Comparison of ENCODE assay signal across 36 cellular contexts in genomic region chr10:1980459-1980858, GRCh38.
"Had no signal": no experiment of that assay in that cellular context is flagged by ENCODE, and none has a peak within 500 bp of the region (broad histone marks: within the 10 kb centered on the region; RNA-seq: fewer than 3 reads in every experiment).

No MANE protein-coding gene starts in this region.

- H3K9me3 Mint-ChIP-seq: activated naive CD4-positive, alpha-beta T cell treated with anti-CD3 and anti-CD28 coated beads, Interleukin-2, amount 10 ng/mL, durations not matched to agents 7 days and 5 days; activated T-cell treated with anti-CD3 and anti-CD28 coated beads, Interleukin-2, amount 50 U/mL, for 24 hours; activated T-cell treated with anti-CD3 and anti-CD28 coated beads, Interleukin-2, amount 50 U/mL, for 72 hours; activated T-helper 2 cell treated with anti-CD3 and anti-CD28 coated beads, Interferon-gamma antibody, Interleukin-2, Interleukin-4, amounts not matched to agents 10 μg/mL and 5 μg/mL and 100 μg/mL, durations not matched to agents 14 hours and 24 hours and 36 hours; central memory CD8-positive, alpha-beta T cell had no signal

- H3K4me1 ChIP-seq: adrenal gland, ascending aorta, body of pancreas, breast epithelium had no signal

- H3K27ac Mint-ChIP-seq: activated naive CD4-positive, alpha-beta T cell treated with anti-CD3 and anti-CD28 coated beads for 36 hours; activated naive CD4-positive, alpha-beta T cell treated with anti-CD3 and anti-CD28 coated beads, Interleukin-2, amount 10 ng/mL, durations not matched to agents 7 days and 5 days; activated naive CD4-positive, alpha-beta T cell treated with anti-CD3 and anti-CD28 coated beads, Interleukin-2, amount 50 U/mL, for 24 hours; activated naive CD4-positive, alpha-beta T cell treated with anti-CD3 and anti-CD28 coated beads, Interleukin-2, amount 50 U/mL, for 72 hours; activated naive CD8-positive, alpha-beta T cell; activated naive CD8-positive, alpha-beta T cell treated with anti-CD3 and anti-CD28 coated beads for 36 hours; activated naive CD8-positive, alpha-beta T cell treated with anti-CD3 and anti-CD28 coated beads, Interleukin-2, amount 10 ng/mL, durations not matched to agents 7 days and 5 days; activated naive CD8-positive, alpha-beta T cell treated with anti-CD3 and anti-CD28 coated beads, Interleukin-2, amount 50 U/mL, for 24 hours; activated T-cell treated with anti-CD3 and anti-CD28 coated beads, Interleukin-2, amount 50 U/mL, for 24 hours; activated T-cell treated with anti-CD3 and anti-CD28 coated beads, Interleukin-2, amount 50 U/mL, for 72 hours; activated T-helper 1 cell treated with anti-CD3 and anti-CD28 coated beads, Interleukin-12 subunit alpha, Interleukin-12 subunit beta, Interleukin-2, Interleukin-4 antibody, amounts not matched to agents 30 ng/mL and 10 ng/mL and 1 ng/mL, durations not matched to agents 14 hours and 24 hours and 36 hours; activated T-helper 17 cell treated with anti-CD3 and anti-CD28 coated beads, Interleukin-2, amount 50 U/mL, for 72 hours; activated T-helper 2 cell treated with anti-CD3 and anti-CD28 coated beads, Interferon-gamma antibody, Interleukin-2, Interleukin-4, amounts not matched to agents 10 μg/mL and 5 μg/mL and 100 μg/mL, durations not matched to agents 14 hours and 24 hours and 36 hours; brain had no signal

- H3K27me3 ChIP-seq: adrenal gland, ascending aorta, body of pancreas, brain microvascular endothelial cell, breast epithelium, cardiac muscle cell had no signal

- DNase-seq: activated effector memory CD4-positive, alpha-beta T cell treated with anti-CD3 and anti-CD28 coated beads, Interleukin-2, amount 50 U/mL, for 16 hours; activated effector memory CD4-positive, alpha-beta T cell treated with Interleukin-2 at 50 U/mL for 16 hours; activated gamma-delta T cell; activated gamma-delta T cell treated with Interleukin-2 at 50 U/mL for 16 hours; activated naive CD4-positive, alpha-beta T cell; activated naive CD4-positive, alpha-beta T cell treated with anti-CD3 and anti-CD28 coated beads for 36 hours; activated naive CD4-positive, alpha-beta T cell treated with anti-CD3 and anti-CD28 coated beads, Interleukin-2, amount 10 ng/mL, durations not matched to agents 7 days and 5 days; activated naive CD4-positive, alpha-beta T cell treated with anti-CD3 and anti-CD28 coated beads, Interleukin-2, amount 50 U/mL, for 16 hours; activated naive CD4-positive, alpha-beta T cell treated with Interleukin-2 at 50 U/mL for 16 hours; activated naive CD8-positive, alpha-beta T cell treated with anti-CD3 and anti-CD28 coated beads for 36 hours; activated naive CD8-positive, alpha-beta T cell treated with anti-CD3 and anti-CD28 coated beads, Interleukin-2, amount 10 ng/mL, durations not matched to agents 7 days and 5 days; activated naive CD8-positive, alpha-beta T cell treated with anti-CD3 and anti-CD28 coated beads, Interleukin-2, amount 50 U/mL, for 24 hours; activated T-cell treated with anti-CD3 and anti-CD28 coated beads, Interleukin-2, amount 50 U/mL, for 24 hours; activated T-cell treated with anti-CD3 and anti-CD28 coated beads, Interleukin-2, amount 50 U/mL, for 4 hours; activated T-cell treated with anti-CD3 and anti-CD28 coated beads, Interleukin-2, amount 50 U/mL, for 48 hours; activated T-cell treated with anti-CD3 and anti-CD28 coated beads, Interleukin-2, amount 50 U/mL, for 72 hours; adrenal gland; amniotic stem cell; amygdala; anterior cingulate cortex; aorta; body of pancreas; brain microvascular endothelial cell; central memory CD4-positive, alpha-beta T cell; cerebellar nuclear complex had no signal

- H3K4me1 Mint-ChIP-seq: activated naive CD4-positive, alpha-beta T cell treated with anti-CD3 and anti-CD28 coated beads, Interleukin-2, amount 10 ng/mL, durations not matched to agents 7 days and 5 days; activated naive CD8-positive, alpha-beta T cell treated with anti-CD3 and anti-CD28 coated beads for 36 hours; activated naive CD8-positive, alpha-beta T cell treated with anti-CD3 and anti-CD28 coated beads, Interleukin-2, amount 10 ng/mL, durations not matched to agents 7 days and 5 days; activated T-helper 17 cell treated with anti-CD3 and anti-CD28 coated beads, Interleukin-2, amount 50 U/mL, for 72 hours; brain; central memory CD8-positive, alpha-beta T cell had no signal

- ATAC-seq: activated naive CD4-positive, alpha-beta T cell treated with anti-CD3 and anti-CD28 coated beads, Interleukin-2, amount 50 U/mL, for 72 hours; activated naive CD8-positive, alpha-beta T cell treated with anti-CD3 and anti-CD28 coated beads, Interleukin-2, amount 50 U/mL, for 24 hours; activated T-cell treated with anti-CD3 and anti-CD28 coated beads, Interleukin-2, amount 50 U/mL, for 4 hours; activated T-cell treated with anti-CD3 and anti-CD28 coated beads, Interleukin-2, amount 50 U/mL, for 72 hours; activated T-helper 17 cell treated with anti-CD3 and anti-CD28 coated beads, Interleukin-2, amount 50 U/mL, for 72 hours; body of pancreas had no signal

- H3K36me3 Mint-ChIP-seq: activated naive CD4-positive, alpha-beta T cell treated with anti-CD3 and anti-CD28 coated beads, Interleukin-2, amount 10 ng/mL, durations not matched to agents 7 days and 5 days; activated naive CD4-positive, alpha-beta T cell treated with anti-CD3 and anti-CD28 coated beads, Interleukin-2, amount 50 U/mL, for 72 hours; activated naive CD8-positive, alpha-beta T cell; activated naive CD8-positive, alpha-beta T cell treated with anti-CD3 and anti-CD28 coated beads for 36 hours; activated naive CD8-positive, alpha-beta T cell treated with anti-CD3 and anti-CD28 coated beads, Interleukin-2, amount 10 ng/mL, durations not matched to agents 7 days and 5 days; brain had no signal

- H3K9me3 ChIP-seq: adrenal gland, ascending aorta, body of pancreas had no signal

- H3K27me3 Mint-ChIP-seq: activated naive CD4-positive, alpha-beta T cell treated with anti-CD3 and anti-CD28 coated beads, Interleukin-2, amount 10 ng/mL, durations not matched to agents 7 days and 5 days; activated naive CD4-positive, alpha-beta T cell treated with anti-CD3 and anti-CD28 coated beads, Interleukin-2, amount 50 U/mL, for 24 hours; activated naive CD8-positive, alpha-beta T cell treated with anti-CD3 and anti-CD28 coated beads for 36 hours; activated naive CD8-positive, alpha-beta T cell treated with anti-CD3 and anti-CD28 coated beads, Interleukin-2, amount 10 ng/mL, durations not matched to agents 7 days and 5 days had no signal

- H3K36me3 ChIP-seq: adrenal gland, ascending aorta, brain microvascular endothelial cell, breast epithelium, cardiac muscle cell had no signal

- H3K4me3 Mint-ChIP-seq: activated naive CD4-positive, alpha-beta T cell treated with anti-CD3 and anti-CD28 coated beads for 36 hours; activated naive CD4-positive, alpha-beta T cell treated with anti-CD3 and anti-CD28 coated beads, Interleukin-2, amount 10 ng/mL, durations not matched to agents 7 days and 5 days; activated naive CD4-positive, alpha-beta T cell treated with anti-CD3 and anti-CD28 coated beads, Interleukin-2, amount 50 U/mL, for 24 hours; activated naive CD8-positive, alpha-beta T cell; activated naive CD8-positive, alpha-beta T cell treated with anti-CD3 and anti-CD28 coated beads for 36 hours; activated naive CD8-positive, alpha-beta T cell treated with anti-CD3 and anti-CD28 coated beads, Interleukin-2, amount 10 ng/mL, durations not matched to agents 7 days and 5 days; activated naive CD8-positive, alpha-beta T cell treated with anti-CD3 and anti-CD28 coated beads, Interleukin-2, amount 50 U/mL, for 24 hours; activated T-cell treated with anti-CD3 and anti-CD28 coated beads, Interleukin-2, amount 50 U/mL, for 24 hours; activated T-cell treated with anti-CD3 and anti-CD28 coated beads, Interleukin-2, amount 50 U/mL, for 4 hours; activated T-cell treated with anti-CD3 and anti-CD28 coated beads, Interleukin-2, amount 50 U/mL, for 72 hours; activated T-helper 1 cell treated with anti-CD3 and anti-CD28 coated beads, Interleukin-12 subunit alpha, Interleukin-12 subunit beta, Interleukin-2, Interleukin-4 antibody, amounts not matched to agents 30 ng/mL and 10 ng/mL and 1 ng/mL, durations not matched to agents 14 hours and 24 hours and 36 hours; activated T-helper 17 cell treated with anti-CD3 and anti-CD28 coated beads, Interleukin-2, amount 50 U/mL, for 72 hours; brain; central memory CD8-positive, alpha-beta T cell had no signal

- H3K27ac ChIP-seq: adrenal gland, ascending aorta, body of pancreas, brain microvascular endothelial cell, breast epithelium, cardiac muscle cell had no signal

- H3K4me3 ChIP-seq: adrenal gland, ascending aorta, body of pancreas, breast epithelium, cardiac muscle cell had no signal
